ENCODE assay signal across 16 cellular contexts in the genomic region with DNA sequence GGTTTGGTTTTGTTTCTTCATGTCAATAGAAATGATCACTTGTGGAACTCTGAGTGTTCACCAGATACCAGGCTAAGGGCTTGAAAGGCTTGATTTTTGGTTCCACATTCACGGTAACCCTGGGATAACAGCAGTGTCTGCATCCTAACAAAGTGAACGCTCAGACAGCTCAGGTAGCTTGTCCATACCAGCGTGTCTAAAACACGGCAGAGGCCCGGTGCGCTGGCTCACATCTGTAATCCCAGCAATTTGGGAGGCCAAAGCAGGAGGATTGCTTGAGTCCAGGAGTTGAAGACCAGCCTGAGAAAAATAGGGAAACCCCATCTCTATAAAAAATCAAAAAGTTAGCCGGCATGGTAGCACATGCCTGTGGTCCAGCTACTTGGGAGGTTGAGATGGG. TPM values are rescaled to one million over a fixed set of nuclear protein-coding genes. Genes with fewer than 3 reads are reported as not detected.
"Had no signal": no experiment of that assay in that cellular context is flagged by ENCODE, and none has a peak within 500 bp of the region (broad histone marks: within the 10 kb centered on the region; RNA-seq: fewer than 3 reads in every experiment).

No MANE protein-coding gene starts in this region.

- H3K27ac ChIP-seq: hepatocyte, lower lobe of right lung, suprapubic skin, upper lobe of right lung had no signal

- H3K27me3 ChIP-seq: gastrocnemius medialis, hepatocyte, suprapubic skin, upper lobe of right lung had no signal

- H3K4me1 Mint-ChIP-seq: activated CD4-positive, alpha-beta T cell treated with anti-CD3 and anti-CD28 coated beads, Interleukin-2, amount 10 ng/mL, durations not matched to agents 7 days and 5 days; naive B cell; T-helper 17 cell had no signal

- H3K36me3 ChIP-seq: gastrocnemius medialis, lower lobe of right lung, suprapubic skin, upper lobe of right lung had no signal

- H3K9me3 ChIP-seq: gastrocnemius medialis, lower lobe of right lung, suprapubic skin, upper lobe of right lung had no signal

- H3K9me3 Mint-ChIP-seq: activated CD4-positive, alpha-beta T cell treated with anti-CD3 and anti-CD28 coated beads, Interleukin-2, amount 10 ng/mL, durations not matched to agents 7 days and 5 days; activated naive CD4-positive, alpha-beta T cell treated with anti-CD3 and anti-CD28 coated beads for 36 hours had no signal

- H3K4me3 Mint-ChIP-seq: activated CD4-positive, alpha-beta T cell treated with anti-CD3 and anti-CD28 coated beads, Interleukin-2, amount 10 ng/mL, durations not matched to agents 7 days and 5 days; activated naive CD4-positive, alpha-beta T cell treated with anti-CD3 and anti-CD28 coated beads for 36 hours; naive B cell; T-helper 17 cell had no signal

- H3K4me3 ChIP-seq: gastrocnemius medialis, hepatocyte, lower lobe of right lung, suprapubic skin, upper lobe of right lung had no signal

- ATAC-seq: gastrocnemius medialis, lower lobe of right lung, T-helper 17 cell, upper lobe of right lung had no signal

- H3K27ac Mint-ChIP-seq: activated CD4-positive, alpha-beta T cell treated with anti-CD3 and anti-CD28 coated beads, Interleukin-2, amount 10 ng/mL, durations not matched to agents 7 days and 5 days; activated naive CD4-positive, alpha-beta T cell treated with anti-CD3 and anti-CD28 coated beads for 36 hours; T-helper 17 cell had no signal

- DNase-seq: activated CD4-positive, alpha-beta T cell treated with anti-CD3 and anti-CD28 coated beads, Interleukin-2, amount 10 ng/mL, durations not matched to agents 7 days and 5 days; activated CD4-positive, CD25-positive, alpha-beta regulatory T cell; activated naive CD4-positive, alpha-beta T cell treated with anti-CD3 and anti-CD28 coated beads for 36 hours; activated T-cell treated with anti-CD3 and anti-CD28 coated beads, Interleukin-2, amount 50 U/mL, for 48 hours; caudate nucleus; cortex of kidney; effector memory CD4-positive, alpha-beta T cell; gastrocnemius medialis; lower lobe of right lung; naive B cell; stimulated activated CD4-positive, alpha-beta T cell treated with anti-CD3 and anti-CD28 coated beads, Interleukin-1b, Interleukin-23, amount 100 ng/mL, for 48 hours; stimulated activated naive CD4-positive, alpha-beta T cell; T-helper 17 cell; upper lobe of right lung had no signal

RNA-seq across cellular contexts. Expression of a gene that starts 49.0 kb away (rescaled TPM):
- total RNA-seq: activated CD4-positive, alpha-beta T cell treated with anti-CD3 and anti-CD28 coated beads, Interleukin-2, amount 10 ng/mL, durations not matched to agents 7 days and 5 days; activated naive CD4-positive, alpha-beta T cell treated with anti-CD3 and anti-CD28 coated beads for 36 hours; T-helper 17 cell had no signal
